Comparison of ENCODE assay signal across 17 cellular contexts in genomic region chr20:63281741-63282665, GRCh38. TPM values are rescaled to one million over a fixed set of nuclear protein-coding genes. Genes with fewer than 3 reads are reported as not detected.
A peak's percentile ranks its signal among the peaks of the same experiment; 100 is the strongest.
DNase-seq lines count a peak whose midpoint lies in the region; ATAC-seq, FAIRE-seq and TF ChIP-seq lines count a peak whose summit lies in the region.
"Had no signal": no experiment of that assay in that cellular context is flagged by ENCODE, and none has a peak within 500 bp of the region (broad histone marks: within the 10 kb centered on the region; RNA-seq: fewer than 3 reads in every experiment).

No MANE protein-coding gene starts in this region.

- TF ChIP-seq CTCF in activated CD8-positive, alpha-beta T cell treated with anti-CD3 and anti-CD28 coated beads for 36 hours (IDR thresholded peaks at IDR 0.05), result no peak
- TF ChIP-seq CTCF in Caco-2 (IDR thresholded peaks at IDR 0.05; ENCODE audit: insufficient read depth in 1 of 2, low read depth in 1 of 2, low read length in 1 of 2, severe bottlenecking in 1 of 2, unreplicated experiment in 1 of 2), result no peak
- TF ChIP-seq CTCF in GM12878 (IDR thresholded peaks at IDR 0.05 in 2 of 3, conservative IDR thresholded peaks at IDR 0.05 in 1 of 3; ENCODE audit: control insufficient read depth in 2 of 3, extremely low read depth in 1 of 3, insufficient read depth in 1 of 3, low read depth in 3 of 3, low read length in 3 of 3), result no peak

- intact Hi-C loops in activated CD8-positive, alpha-beta T cell treated with anti-CD3 and anti-CD28 coated beads for 36 hours (cut with micrococcal nuclease), result no loop called here
- intact Hi-C loops in Caco-2 (cut with micrococcal nuclease; ENCODE audit: unreplicated experiment) (no loop called here), GM12878 (cut with micrococcal nuclease; ENCODE audit: unreplicated experiment) (no loop called here)

- no peak overlapping the region for H3K4me3 Mint-ChIP-seq in activated CD8-positive, alpha-beta T cell treated with anti-CD3 and anti-CD28 coated beads, Interleukin-2, amount 10 ng/mL, durations not matched to agents 7 days and 5 days
- H3K4me3 Mint-ChIP-seq in activated CD8-positive, alpha-beta T cell treated with anti-CD3 and anti-CD28 coated beads for 36 hours, result no peak overlapping the region
- no peak overlapping the region for H3K4me3 Mint-ChIP-seq in Caco-2 (ENCODE audit: unreplicated experiment)
- H3K4me3 Mint-ChIP-seq in T-cell, result no peak overlapping the region
- H3K4me3 Mint-ChIP-seq: CD4-positive, alpha-beta T cell; GM23338; IgD-negative memory B cell had no signal

- DNase-seq in activated CD8-positive, alpha-beta T cell treated with anti-CD3 and anti-CD28 coated beads, Interleukin-2, amount 10 ng/mL, durations not matched to agents 7 days and 5 days, result no peak
- no peak for DNase-seq in activated CD8-positive, alpha-beta T cell treated with anti-CD3 and anti-CD28 coated beads for 36 hours
- DNase-seq in Caco-2 (no peak), GM12878 (ENCODE audit: low read depth, low spot score) (no peak), urothelium cell line (ENCODE audit: low spot score) (no peak), T-cell (no peak), globus pallidus (ENCODE audit: low spot score) (no peak)
- DNase-seq: CD4-positive, alpha-beta T cell; DMS79 had no signal

- H2AFZ ChIP-seq in GM12878 (ENCODE audit: control insufficient read depth, low read depth, low read length), result no peak overlapping the region
- H2AFZ ChIP-seq: GM23338 had no signal

- H3K9me3 ChIP-seq in Caco-2 (no peaks in the 10 kb centered on the region), GM12878 (replicated peaks; ENCODE audit: control insufficient read depth, insufficient read depth, low read length) (no peaks in the 10 kb centered on the region)

- no peak overlapping the region for H3K9ac ChIP-seq in GM12878 (ENCODE audit: control insufficient read depth, insufficient read depth, low read length)

- SMC1A ChIA-PET in GM12878 (lab: Charles Lee; ENCODE audit: uncharacterized antibody, unreplicated experiment), result no interaction called here

- BruUV-seq in Caco-2 (replicated peaks; lab: Mats Ljungman, UMichigan) (no TSS peak), GM12878 (replicated peaks; lab: Mats Ljungman, UMichigan) (no TSS peak)

- WGBS in GM12878 (ENCODE audit: insufficient coverage, insufficient replicate concordance, low lambda C conversion rate, missing lambda C conversion rate), result 83% methylated on average over 38 of the region's 38 CpGs

- H3K4me1 Mint-ChIP-seq in activated CD8-positive, alpha-beta T cell treated with anti-CD3 and anti-CD28 coated beads, Interleukin-2, amount 10 ng/mL, durations not matched to agents 7 days and 5 days (ENCODE audit: low read depth), result peaks cover 4% of the 10 kb centered on the region
- H3K4me1 Mint-ChIP-seq in activated CD8-positive, alpha-beta T cell treated with anti-CD3 and anti-CD28 coated beads for 36 hours (ENCODE audit: low read depth), result peaks cover 3% of the 10 kb centered on the region
- H3K4me1 Mint-ChIP-seq in Caco-2 (ENCODE audit: low read depth, unreplicated experiment) (no peaks in the 10 kb centered on the region), T-cell (peaks cover 4 to 6% (median 4%) of the 10 kb centered on the region in 3 donors)
- H3K4me1 Mint-ChIP-seq: GM23338, IgD-negative memory B cell had no signal

- CTCF ChIA-PET in activated CD8-positive, alpha-beta T cell treated with anti-CD3 and anti-CD28 coated beads, Interleukin-2, amount 10 ng/mL, durations not matched to agents 7 days and 5 days (lab: Charles Lee), result interaction anchor here (3.0 kb wide), 1 partner anchor 59 kb away, joined by 14 read pairs; no protein-coding TSS in a partner anchor
- CTCF ChIA-PET in activated CD8-positive, alpha-beta T cell treated with anti-CD3 and anti-CD28 coated beads for 36 hours (lab: Charles Lee), result interaction anchor here (0.7 to 3.0 kb wide), 4 partner anchors 9 to 59 kb away, joined by 3 to 18 read pairs (median 8); partner anchors contain the start of gene COL20A1
- CTCF ChIA-PET in Caco-2 (lab: Charles Lee), result interaction anchor here (0.6 to 4.4 kb wide), 7 partner anchors 9 to 59 kb away, joined by 3 to 30 read pairs (median 3); no protein-coding TSS in a partner anchor
- CTCF ChIA-PET in GM12878 (lab: Yijun Ruan, JAX), result no interaction called here
- CTCF ChIA-PET in T-cell (lab: Charles Lee), result no interaction called here

- TF ChIP-seq POLR2A in GM12878 (IDR thresholded peaks at IDR 0.05; ENCODE audit: low read depth, low read length), result no peak; the same call in 1 of the 2 replicates

- no peaks in the 10 kb centered on the region for H3K79me2 ChIP-seq in GM12878 (ENCODE audit: control insufficient read depth, insufficient read depth, low read length)

- H3K27ac Mint-ChIP-seq in activated CD8-positive, alpha-beta T cell treated with anti-CD3 and anti-CD28 coated beads, Interleukin-2, amount 10 ng/mL, durations not matched to agents 7 days and 5 days, result peak overlapping the region; percentile 9
- H3K27ac Mint-ChIP-seq in activated CD8-positive, alpha-beta T cell treated with anti-CD3 and anti-CD28 coated beads for 36 hours, result no peak overlapping the region
- H3K27ac Mint-ChIP-seq in Caco-2 (ENCODE audit: unreplicated experiment) (peak overlapping the region; percentile 72), T-cell (no peak overlapping the region)
- H3K27ac Mint-ChIP-seq: CD4-positive, alpha-beta T cell; GM23338; IgD-negative memory B cell had no signal

- TF ChIP-seq EP300 in GM12878 (IDR thresholded peaks at IDR 0.05; ENCODE audit: borderline replicate concordance in 1 of 2, control insufficient read depth in 1 of 2, low read depth in 2 of 2, low read length in 2 of 2), result no peak

- no peak for TF ChIP-seq RAD21 in GM12878 (IDR thresholded peaks at IDR 0.05; ENCODE audit: insufficient read depth, low read depth, low read length)

- H3K4me1 ChIP-seq in Caco-2 (no peaks in the 10 kb centered on the region), GM12878 (ENCODE audit: control insufficient read depth, insufficient read depth, low read length) (no peaks in the 10 kb centered on the region)

- no peak for FAIRE-seq in GM12878 (lab: Jason Lieb, UNC)
- FAIRE-seq in urothelium cell line (lab: Jason Lieb, UNC), result peak; percentile 83
- FAIRE-seq: GM12891 had no signal

- POLR2A ChIA-PET in activated CD8-positive, alpha-beta T cell treated with anti-CD3 and anti-CD28 coated beads, Interleukin-2, amount 10 ng/mL, durations not matched to agents 7 days and 5 days (lab: Charles Lee), result interaction anchor here (0.7 to 2.8 kb wide), 2 partner anchors 9 to 13 kb away, joined by 3 to 7 read pairs; partner anchors contain the start of gene ARFGAP1
- POLR2A ChIA-PET in activated CD8-positive, alpha-beta T cell treated with anti-CD3 and anti-CD28 coated beads for 36 hours (lab: Charles Lee), result interaction anchor here (1.7 kb wide), 1 partner anchor 9 kb away, joined by 4 read pairs; the partner anchor contains the start of gene ARFGAP1
- POLR2A ChIA-PET in Caco-2 (lab: Charles Lee) (interaction anchor here (0.6 kb wide), 1 partner anchor 46 kb away, joined by 3 read pairs; the partner anchor contains the start of gene BIRC7), GM12878 (lab: Charles Lee) (no interaction called here), T-cell (lab: Charles Lee) (no interaction called here)

- H3K36me3 ChIP-seq in Caco-2 (ENCODE audit: control insufficient read depth, insufficient read depth, low read length) (peaks cover 15% of the 10 kb centered on the region), GM12878 (ENCODE audit: control insufficient read depth in 2 of 2, insufficient read depth in 2 of 2, low read length in 1 of 2) (peaks cover 10 to 16% of the 10 kb centered on the region in 2 experiments)

- H3K4me2 ChIP-seq in GM12878 (ENCODE audit: control insufficient read depth, insufficient read depth), result no peak overlapping the region
- H3K4me2 ChIP-seq: GM23338 had no signal

- no peaks in the 10 kb centered on the region for H3K9me3 Mint-ChIP-seq in activated CD8-positive, alpha-beta T cell treated with anti-CD3 and anti-CD28 coated beads, Interleukin-2, amount 10 ng/mL, durations not matched to agents 7 days and 5 days (ENCODE audit: insufficient read depth)
- no peaks in the 10 kb centered on the region for H3K9me3 Mint-ChIP-seq in activated CD8-positive, alpha-beta T cell treated with anti-CD3 and anti-CD28 coated beads for 36 hours
- H3K9me3 Mint-ChIP-seq in Caco-2 (ENCODE audit: unreplicated experiment), result no peaks in the 10 kb centered on the region
- no peaks in the 10 kb centered on the region for H3K9me3 Mint-ChIP-seq in T-cell
- H3K9me3 Mint-ChIP-seq: CD4-positive, alpha-beta T cell; GM23338; IgD-negative memory B cell had no signal

- no peaks in the 10 kb centered on the region for H4K20me1 ChIP-seq in GM12878 (ENCODE audit: control insufficient read depth, insufficient read depth)

- no peaks in the 10 kb centered on the region for H3K27me3 ChIP-seq in Caco-2 (replicated peaks; ENCODE audit: control insufficient read depth, insufficient read depth, low read length)
- no peaks in the 10 kb centered on the region for H3K27me3 ChIP-seq in GM12878 (replicated peaks in 1 of 2; ENCODE audit: control insufficient read depth in 2 of 2, insufficient read depth in 2 of 2, low read length in 1 of 2)

- ATAC-seq in activated CD8-positive, alpha-beta T cell treated with anti-CD3 and anti-CD28 coated beads, Interleukin-2, amount 10 ng/mL, durations not matched to agents 7 days and 5 days, result no peak
- no peak for ATAC-seq in activated CD8-positive, alpha-beta T cell treated with anti-CD3 and anti-CD28 coated beads for 36 hours
- ATAC-seq in GM12878, result no peak; the same call in 2 of the 3 replicates
- ATAC-seq in T-cell (replicated peaks in 1 of 4), result no peak

- peaks cover 11% of the 10 kb centered on the region for H3K36me3 Mint-ChIP-seq in activated CD8-positive, alpha-beta T cell treated with anti-CD3 and anti-CD28 coated beads, Interleukin-2, amount 10 ng/mL, durations not matched to agents 7 days and 5 days (ENCODE audit: low read depth)
- peaks cover 7% of the 10 kb centered on the region for H3K36me3 Mint-ChIP-seq in activated CD8-positive, alpha-beta T cell treated with anti-CD3 and anti-CD28 coated beads for 36 hours (ENCODE audit: low read depth)
- H3K36me3 Mint-ChIP-seq in Caco-2 (ENCODE audit: insufficient read depth, unreplicated experiment) (peaks cover 99% of the 10 kb centered on the region), T-cell (peaks cover 13% of the 10 kb centered on the region)
- H3K36me3 Mint-ChIP-seq: IgD-negative memory B cell had no signal

- RAD21 ChIA-PET in GM12878 (lab: Charles Lee; ENCODE audit: unreplicated experiment), result no interaction called here

- in situ Hi-C loops in GM12878 (cut with MboI), result no loop called here

- no peaks in the 10 kb centered on the region for H3K27me3 Mint-ChIP-seq in activated CD8-positive, alpha-beta T cell treated with anti-CD3 and anti-CD28 coated beads, Interleukin-2, amount 10 ng/mL, durations not matched to agents 7 days and 5 days (ENCODE audit: low read depth)
- H3K27me3 Mint-ChIP-seq in activated CD8-positive, alpha-beta T cell treated with anti-CD3 and anti-CD28 coated beads for 36 hours, result no peaks in the 10 kb centered on the region
- no peaks in the 10 kb centered on the region for H3K27me3 Mint-ChIP-seq in Caco-2 (ENCODE audit: insufficient read depth, unreplicated experiment)
- no peaks in the 10 kb centered on the region for H3K27me3 Mint-ChIP-seq in T-cell
- H3K27me3 Mint-ChIP-seq: CD4-positive, alpha-beta T cell; IgD-negative memory B cell had no signal

- H3K4me3 ChIP-seq in Caco-2 (ENCODE audit: low read depth, low read length) (no peak overlapping the region), GM12878 (no peak overlapping the region)
- H3K4me3 ChIP-seq: GM23338 had no signal

- H3K27ac ChIP-seq in GM12878 (ENCODE audit: control insufficient read depth, insufficient read depth), result no peak overlapping the region
- H3K27ac ChIP-seq: 22Rv1 had no signal

RNA-seq across cellular contexts. Expression of gene ARFGAP1, which starts 9.4 kb away (rescaled TPM):
- total RNA-seq in activated CD8-positive, alpha-beta T cell treated with anti-CD3 and anti-CD28 coated beads, Interleukin-2, amount 10 ng/mL, durations not matched to agents 7 days and 5 days, result 10 to 100 TPM; 68.7 to 75.6 TPM
- 10 to 100 TPM; 71.3 to 75.0 TPM for total RNA-seq in activated CD8-positive, alpha-beta T cell treated with anti-CD3 and anti-CD28 coated beads for 36 hours
- total RNA-seq in Caco-2 (2022) (275 and 286 TPM in 2 replicates), GM12878 (2014; rRNA removed) (32.1 and 40.5 TPM in 2 replicates), GM12878 (2014; rRNA removed; fragmentation: Illumina TruSeq; extraction: Trizol) (15.6 and 16.9 TPM in 2 replicates), GM12878 (2021) (67.4 and 79.9 TPM in 2 replicates), T-cell (100 to 1,000 TPM; 109 to 129 (median 122) TPM)
- total RNA-seq in GM12878 (2013; cell fraction: nucleolus; rRNA removed), result 164 and 192 TPM in 2 replicates
- 31.0 TPM for polyA plus RNA-seq in GM12878 (2011; ENCODE audit: low read depth)
- polyA plus RNA-seq in GM12878 (2011; rRNA removed) (19.2 and 26.1 TPM in 2 replicates), GM12878 (2014; fragmentation: Illumina TruSeq; extraction: Trizol) (6.8 and 15.9 TPM in 2 replicates), GM12878 (2014; fragmentation: Nextera tagmentation; extraction: Ambion mirVana) (1 to 10 TPM in 1 of 2 experiments, under 1 TPM in 1; 0.45 to 1.5 TPM), GM12878 (2014; rRNA removed) (56.4 and 58.9 TPM in 2 replicates), GM12878 (2016; fragmentation: Nextera tagmentation; extraction: Ambion mirVana) (10 to 100 TPM; 35.6 to 36.6 TPM)
- 37.0 and 50.6 TPM in 2 replicates for polyA plus RNA-seq in GM12878 (2011; cell fraction: cytosol; rRNA removed)
- polyA plus RNA-seq in GM12878 (2011; cell fraction: nucleus; rRNA removed), result 540 and 583 TPM in 2 replicates
- polyA plus RNA-seq in GM12878 (2012), result 72.1 and 81.0 TPM in 2 replicates
- 26.0 and 32.3 TPM in 2 replicates for polyA minus RNA-seq in GM12878 (2011; rRNA and poly(A)+ RNA removed)
- 13.7 and 14.7 TPM in 2 replicates for polyA minus RNA-seq in GM12878 (2011; cell fraction: cytosol; rRNA and poly(A)+ RNA removed)
- polyA minus RNA-seq in GM12878 (2011; cell fraction: nucleus; rRNA and poly(A)+ RNA removed), result 64.4 and 75.1 TPM in 2 replicates

RNA-seq across cellular contexts. Expression of gene COL20A1, which starts 11.0 kb away (rescaled TPM):
- not detected for total RNA-seq in activated CD8-positive, alpha-beta T cell treated with anti-CD3 and anti-CD28 coated beads, Interleukin-2, amount 10 ng/mL, durations not matched to agents 7 days and 5 days
- under 1 TPM in 1 of 2 experiments, not detected in 1; 0.04 TPM for total RNA-seq in activated CD8-positive, alpha-beta T cell treated with anti-CD3 and anti-CD28 coated beads for 36 hours
- total RNA-seq in Caco-2 (2022) (0.27 and 0.32 TPM in 2 replicates), GM12878 (2014; rRNA removed) (not detected in 2 replicates), GM12878 (2014; rRNA removed; fragmentation: Illumina TruSeq; extraction: Trizol) (not detected in 2 replicates), GM12878 (2021) (not detected in 2 replicates), T-cell (under 1 TPM in 3 of 5 donors, not detected in 2; 0.16 to 0.35 (median 0.23) TPM)
- total RNA-seq in GM12878 (2013; cell fraction: nucleolus; rRNA removed), result not detected in 2 replicates
- not detected for polyA plus RNA-seq in GM12878 (2011; ENCODE audit: low read depth)
- polyA plus RNA-seq in GM12878 (2011; rRNA removed) (not detected in 2 replicates), GM12878 (2014; fragmentation: Illumina TruSeq; extraction: Trizol) (not detected in 2 replicates), GM12878 (2014; fragmentation: Nextera tagmentation; extraction: Ambion mirVana) (not detected), GM12878 (2014; rRNA removed) (not detected in 2 replicates), GM12878 (2016; fragmentation: Nextera tagmentation; extraction: Ambion mirVana) (not detected)
- polyA plus RNA-seq in GM12878 (2011; cell fraction: cytosol; rRNA removed), result not detected in 2 replicates
- polyA plus RNA-seq in GM12878 (2011; cell fraction: nucleus; rRNA removed), result 0.10 and 0.18 TPM in 2 replicates
- polyA plus RNA-seq in GM12878 (2012), result not detected in 2 replicates
- not detected in 2 replicates for polyA minus RNA-seq in GM12878 (2011; rRNA and poly(A)+ RNA removed)
- not detected in 2 replicates for polyA minus RNA-seq in GM12878 (2011; cell fraction: cytosol; rRNA and poly(A)+ RNA removed)
- polyA minus RNA-seq in GM12878 (2011; cell fraction: nucleus; rRNA and poly(A)+ RNA removed), result not detected in 2 replicates
- total RNA-seq: A673, G401 had no signal
- polyA plus RNA-seq: IgD-negative memory B cell had no signal

RNA-seq across cellular contexts. Expression of gene NKAIN4, which starts 27.7 kb away (rescaled TPM):
- not detected for total RNA-seq in activated CD8-positive, alpha-beta T cell treated with anti-CD3 and anti-CD28 coated beads, Interleukin-2, amount 10 ng/mL, durations not matched to agents 7 days and 5 days
- not detected for total RNA-seq in activated CD8-positive, alpha-beta T cell treated with anti-CD3 and anti-CD28 coated beads for 36 hours
- 2.1 and 2.7 TPM in 2 replicates for total RNA-seq in Caco-2 (2022)
- not detected in 2 replicates for total RNA-seq in GM12878 (2013; cell fraction: nucleolus; rRNA removed)
- total RNA-seq in GM12878 (2014; rRNA removed), result not detected in 2 replicates
- not detected in 2 replicates for total RNA-seq in GM12878 (2014; rRNA removed; fragmentation: Illumina TruSeq; extraction: Trizol)
- total RNA-seq in GM12878 (2021), result not detected in 2 replicates
- polyA plus RNA-seq in GM12878 (2011; ENCODE audit: low read depth), result not detected
- not detected in 2 replicates for polyA plus RNA-seq in GM12878 (2011; rRNA removed)
- not detected in 2 replicates for polyA plus RNA-seq in GM12878 (2011; cell fraction: cytosol; rRNA removed)
- polyA plus RNA-seq in GM12878 (2011; cell fraction: nucleus; rRNA removed), result not detected in 2 replicates
- polyA plus RNA-seq in GM12878 (2012), result not detected in 2 replicates
- polyA plus RNA-seq in GM12878 (2014; fragmentation: Illumina TruSeq; extraction: Trizol), result not detected in 2 replicates
- polyA plus RNA-seq in GM12878 (2014; fragmentation: Nextera tagmentation; extraction: Ambion mirVana), result not detected
- polyA plus RNA-seq in GM12878 (2014; rRNA removed), result not detected in 2 replicates
- polyA plus RNA-seq in GM12878 (2016; fragmentation: Nextera tagmentation; extraction: Ambion mirVana), result under 1 TPM in 1 of 2 experiments, not detected in 1; 0.11 TPM
- polyA minus RNA-seq in GM12878 (2011; rRNA and poly(A)+ RNA removed), result not detected in 2 replicates
- polyA minus RNA-seq in GM12878 (2011; cell fraction: cytosol; rRNA and poly(A)+ RNA removed), result not detected in 2 replicates
- polyA minus RNA-seq in GM12878 (2011; cell fraction: nucleus; rRNA and poly(A)+ RNA removed), result not detected in 2 replicates
- total RNA-seq in T-cell, result not detected
- total RNA-seq: A673; CD4-positive, alpha-beta T cell; HT-29 had no signal
- polyA plus RNA-seq: IgD-negative memory B cell had no signal

RNA-seq across cellular contexts. Expression of gene BIRC7, which starts 46.3 kb away (rescaled TPM):
- total RNA-seq in activated CD8-positive, alpha-beta T cell treated with anti-CD3 and anti-CD28 coated beads, Interleukin-2, amount 10 ng/mL, durations not matched to agents 7 days and 5 days, result under 1 TPM; 0.37 to 0.74 TPM
- total RNA-seq in activated CD8-positive, alpha-beta T cell treated with anti-CD3 and anti-CD28 coated beads for 36 hours, result 1 to 10 TPM; 5.1 to 5.3 TPM
- 0.42 and 0.54 TPM in 2 replicates for total RNA-seq in Caco-2 (2022)
- total RNA-seq in GM12878 (2013; cell fraction: nucleolus; rRNA removed), result 27.4 and 27.6 TPM in 2 replicates
- 0.11 TPM in 1 of 2 replicates, not detected in the other for total RNA-seq in GM12878 (2014; rRNA removed)
- total RNA-seq in GM12878 (2014; rRNA removed; fragmentation: Illumina TruSeq; extraction: Trizol), result not detected in 2 replicates
- not detected in 2 replicates for total RNA-seq in GM12878 (2021)
- polyA plus RNA-seq in GM12878 (2011; ENCODE audit: low read depth), result 0.29 TPM
- 0.26 and 0.31 TPM in 2 replicates for polyA plus RNA-seq in GM12878 (2011; rRNA removed)
- 0.99 and 1.1 TPM in 2 replicates for polyA plus RNA-seq in GM12878 (2011; cell fraction: cytosol; rRNA removed)
- polyA plus RNA-seq in GM12878 (2011; cell fraction: nucleus; rRNA removed), result 4.9 and 10.3 TPM in 2 replicates
- polyA plus RNA-seq in GM12878 (2012), result 1.2 and 4.0 TPM in 2 replicates
- polyA plus RNA-seq in GM12878 (2014; fragmentation: Illumina TruSeq; extraction: Trizol), result not detected in 2 replicates
- not detected for polyA plus RNA-seq in GM12878 (2014; fragmentation: Nextera tagmentation; extraction: Ambion mirVana)
- 0.08 TPM in 1 of 2 replicates, not detected in the other for polyA plus RNA-seq in GM12878 (2014; rRNA removed)
- not detected for polyA plus RNA-seq in GM12878 (2016; fragmentation: Nextera tagmentation; extraction: Ambion mirVana)
- 0.66 and 1.3 TPM in 2 replicates for polyA minus RNA-seq in GM12878 (2011; rRNA and poly(A)+ RNA removed)
- not detected in 2 replicates for polyA minus RNA-seq in GM12878 (2011; cell fraction: cytosol; rRNA and poly(A)+ RNA removed)
- polyA minus RNA-seq in GM12878 (2011; cell fraction: nucleus; rRNA and poly(A)+ RNA removed), result 1.7 and 2.4 TPM in 2 replicates
- total RNA-seq in T-cell, result not detected
- total RNA-seq: A673; CD4-positive, alpha-beta T cell; H7 had no signal
- polyA plus RNA-seq: IgD-negative memory B cell had no signal

Comparison
In these comparisons a context has a peak if more than half of its experiments do, and no peak if none do; other contexts are left out.
1. H3K27ac Mint-ChIP-seq: peak in activated CD8-positive, alpha-beta T cell treated with anti-CD3 and anti-CD28 coated beads, Interleukin-2, amount 10 ng/mL, durations not matched to agents 7 days and 5 days (single experiment) and Caco-2 (single experiment); none in activated CD8-positive, alpha-beta T cell treated with anti-CD3 and anti-CD28 coated beads for 36 hours (single experiment) and T-cell (0 of 2).
2. CTCF ChIA-PET loops: an anchor here in activated CD8-positive, alpha-beta T cell treated with anti-CD3 and anti-CD28 coated beads, Interleukin-2, amount 10 ng/mL, durations not matched to agents 7 days and 5 days (3.0 kb wide), activated CD8-positive, alpha-beta T cell treated with anti-CD3 and anti-CD28 coated beads for 36 hours (0.7 to 3.0 kb wide) and Caco-2 (0.6 to 4.4 kb wide); none called in GM12878 and T-cell.
3. POLR2A ChIA-PET loops: an anchor here in activated CD8-positive, alpha-beta T cell treated with anti-CD3 and anti-CD28 coated beads, Interleukin-2, amount 10 ng/mL, durations not matched to agents 7 days and 5 days (0.7 to 2.8 kb wide), activated CD8-positive, alpha-beta T cell treated with anti-CD3 and anti-CD28 coated beads for 36 hours (1.7 kb wide) and Caco-2 (0.6 kb wide); none called in GM12878 and T-cell.